Comparison of ENCODE assay signal across 1 cellular context in genomic region chr6:147267658-147268057, GRCh38.
TF ChIP-seq lines count a peak whose summit lies in the region.

No MANE protein-coding gene starts in this region.

TF ChIP-seq in IMR-90, 13 proteins besides CTCF, POLR2A, EP300 and RAD21:
- TF ChIP-seq MXI1 (IDR thresholded peaks at IDR 0.05; ENCODE audit: borderline replicate concordance, low read depth, low read length): no peak
- TF ChIP-seq SMC3 (IDR thresholded peaks at IDR 0.05; ENCODE audit: low read depth, low read length): no peak
- no peak for TF ChIP-seq BHLHE40 (IDR thresholded peaks at IDR 0.05; ENCODE audit: low read depth, low read length)
- TF ChIP-seq FOS (IDR thresholded peaks at IDR 0.05; ENCODE audit: low read depth, low read length): no peak
- TF ChIP-seq NFE2L2 (IDR thresholded peaks at IDR 0.05; ENCODE audit: low read depth, low read length): no peak
- TF ChIP-seq USF2 (IDR thresholded peaks at IDR 0.05; ENCODE audit: low read depth, low read length): no peak
- TF ChIP-seq MAFK (IDR thresholded peaks at IDR 0.05; ENCODE audit: low read depth, low read length): no peak
- no peak for TF ChIP-seq CHD1 (IDR thresholded peaks at IDR 0.05; ENCODE audit: low read depth, low read length)
- TF ChIP-seq RCOR1 (IDR thresholded peaks at IDR 0.05; ENCODE audit: insufficient replicate concordance, low read length): no peak
- no peak for TF ChIP-seq RFX5 (IDR thresholded peaks at IDR 0.05; ENCODE audit: low read depth, low read length)
- TF ChIP-seq ELK1 (IDR thresholded peaks at IDR 0.05; ENCODE audit: borderline replicate concordance, low read depth, low read length): no peak
- TF ChIP-seq CEBPB (IDR thresholded peaks at IDR 0.05; ENCODE audit: low read depth, low read length): no peak
- TF ChIP-seq MAZ (IDR thresholded peaks at IDR 0.05; ENCODE audit: borderline replicate concordance, low read depth, low read length): no peak
